ENCODE assay signal across 20 cellular contexts in the genomic region with DNA sequence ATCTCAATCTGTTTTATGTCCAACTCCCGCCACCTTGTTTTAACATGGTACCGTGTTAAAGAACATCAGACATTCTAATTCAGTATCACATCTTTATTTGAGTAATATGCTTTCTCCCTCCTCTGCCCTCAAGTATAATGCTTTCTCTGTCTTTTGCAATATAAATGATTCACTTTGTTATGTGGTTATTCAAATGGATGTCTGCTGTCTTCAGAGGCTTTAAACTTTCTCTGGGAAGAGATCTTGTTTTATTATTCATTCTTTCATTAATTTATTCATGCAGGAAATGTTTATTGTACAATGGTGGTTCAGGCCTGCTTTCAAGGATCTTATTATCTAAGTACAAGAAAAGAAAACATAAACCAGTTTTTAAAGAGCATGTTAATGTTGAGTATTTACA. TPM values are rescaled to one million over a fixed set of nuclear protein-coding genes. Genes with fewer than 3 reads are reported as not detected.
DNase-seq lines count a peak whose midpoint lies in the region; ATAC-seq, FAIRE-seq and TF ChIP-seq lines count a peak whose summit lies in the region.
"Had no signal": no experiment of that assay in that cellular context is flagged by ENCODE, and none has a peak within 500 bp of the region (broad histone marks: within the 10 kb centered on the region; RNA-seq: fewer than 3 reads in every experiment).

No MANE protein-coding gene starts in this region.

- peak overlapping the region; percentile 49 for H3K27ac Mint-ChIP-seq in memory B cell
- H3K27ac Mint-ChIP-seq in mesothelial cell of epicardium = no peak overlapping the region

- no peak for FAIRE-seq in K562 (lab: Jason Lieb, UNC)
- FAIRE-seq: GM12892, TTC549, urothelium cell line had no signal

- H3K27me3 ChIP-seq in BLaER1 treated with 17β-estradiol and CSF1 and Interleukin-3, amounts not matched to agents 10 nM and 100 nM = no peaks in the 10 kb centered on the region
- H3K27me3 ChIP-seq in K562 (ENCODE audit: control insufficient read depth in 2 of 2, insufficient read depth in 2 of 2, low read length in 2 of 2) = no peaks in the 10 kb centered on the region
- H3K27me3 ChIP-seq: SJSA1 had no signal

- TF ChIP-seq POLR2A in K562 (conservative IDR thresholded peaks at IDR 0.05) = no peak

- H3K4me3 Mint-ChIP-seq in memory B cell (no peak overlapping the region), mesothelial cell of epicardium (no peak overlapping the region)

- peak overlapping the region; percentile 52 for H2AFZ ChIP-seq in K562 (ENCODE audit: low read depth, low read length)

- no peak for TF ChIP-seq RAD21 in K562 (CRISPR knock-in tag; conservative IDR thresholded peaks at IDR 0.05 in 1 of 2, IDR thresholded peaks at IDR 0.05 in 1 of 2)

- CTCF ChIA-PET in K562 (lab: Yijun Ruan, JAX; ENCODE audit: low intra/inter-chr PET ratio) = no interaction called here

- H3K36me3 Mint-ChIP-seq in memory B cell = peaks cover 4% of the 10 kb centered on the region
- no peaks in the 10 kb centered on the region for H3K36me3 Mint-ChIP-seq in mesothelial cell of epicardium

- no peak overlapping the region for H3K4me3 ChIP-seq in BLaER1 treated with 17β-estradiol and CSF1 and Interleukin-3, amounts not matched to agents 10 nM and 100 nM
- no peak overlapping the region for H3K4me3 ChIP-seq in K562
- H3K4me3 ChIP-seq: SJSA1 had no signal

- H3K27me3 Mint-ChIP-seq in memory B cell = no peaks in the 10 kb centered on the region
- H3K27me3 Mint-ChIP-seq in mesothelial cell of epicardium (ENCODE audit: low read depth) = no peaks in the 10 kb centered on the region

- H3K4me2 ChIP-seq in BLaER1 treated with 17β-estradiol and CSF1 and Interleukin-3, amounts not matched to agents 10 nM and 100 nM = peak overlapping the region in 6 of 11 experiments; percentile 2 to 91 (median 76); a peak in 8 of 22 replicates
- H3K4me2 ChIP-seq in K562 (ENCODE audit: insufficient read depth, low read length) = no peak overlapping the region
- H3K4me2 ChIP-seq: KMS-11 had no signal

- no peaks in the 10 kb centered on the region for H3K79me2 ChIP-seq in K562 (ENCODE audit: control insufficient read depth, insufficient read depth, low read length)

- H3K36me3 ChIP-seq in BLaER1 treated with 17β-estradiol and CSF1 and Interleukin-3, amounts not matched to agents 10 nM and 100 nM = no peaks in the 10 kb centered on the region
- H3K36me3 ChIP-seq in K562 (ENCODE audit: control insufficient read depth, insufficient read depth, low read length) = no peaks in the 10 kb centered on the region
- H3K36me3 ChIP-seq: SJSA1 had no signal

- ATAC-seq in K562 (no peak), memory B cell (ENCODE audit: low read depth) (no peak)

- H3K9me3 ChIP-seq in BLaER1 treated with 17β-estradiol and CSF1 and Interleukin-3, amounts not matched to agents 10 nM and 100 nM (replicated peaks in 1 of 11) = no peaks in the 10 kb centered on the region
- H3K9me3 ChIP-seq in K562 (replicated peaks; ENCODE audit: control insufficient read depth, insufficient read depth, low read depth, low read length) = no peaks in the 10 kb centered on the region
- H3K9me3 ChIP-seq: SJSA1 had no signal

- WGBS in K562 (ENCODE audit: insufficient coverage, low coverage, missing lambda C conversion rate) = 55% methylated on average over 2 of the region's 2 CpGs

- no peaks in the 10 kb centered on the region for H4K20me1 ChIP-seq in BLaER1 treated with 17β-estradiol and CSF1 and Interleukin-3, amounts not matched to agents 10 nM and 100 nM
- no peaks in the 10 kb centered on the region for H4K20me1 ChIP-seq in K562 (replicated peaks; ENCODE audit: control insufficient read depth, insufficient read depth, low read length)

- no peaks in the 10 kb centered on the region for H3K9me1 ChIP-seq in K562 (ENCODE audit: control insufficient read depth, insufficient read depth, low read length)

- H3K9ac ChIP-seq in BLaER1 treated with 17β-estradiol and CSF1 and Interleukin-3, amounts not matched to agents 10 nM and 100 nM = no peak overlapping the region
- H3K9ac ChIP-seq in K562 (ENCODE audit: insufficient read depth in 1 of 2, low read depth in 2 of 2, low read length in 2 of 2) = no peak overlapping the region
- H3K9ac ChIP-seq: KMS-11 had no signal

- DNase-seq in GM03348 (ENCODE audit: low spot score) = peak; percentile 27
- no peak for DNase-seq in K562 (ENCODE audit: extremely low read depth in 1 of 4, low spot score in 3 of 4)
- DNase-seq in memory B cell (ENCODE audit: low spot score in 2 of 2) = no peak
- DNase-seq in GF-D8 (lab: John Stamatoyannopoulos, UW) = no peak
- no peak for DNase-seq in Kasumi-1 (lab: John Stamatoyannopoulos, UW)
- DNase-seq in mesothelial cell of epicardium (ENCODE audit: low spot score in 2 of 2, unreplicated experiment in 2 of 2) = no peak
- no peak for DNase-seq in activated CD4-positive, CD25-positive, alpha-beta regulatory T cell (lab: John Stamatoyannopoulos, UW)
- DNase-seq: activated naive CD4-positive, alpha-beta T cell; C1 segment of cervical spinal cord; effector CD4-positive, alpha-beta T cell; EL; nucleus accumbens; stimulated activated naive CD4-positive, alpha-beta T cell had no signal

- intact Hi-C loops in K562 (cut with micrococcal nuclease) = no loop called here

- no TSS peak for BruUV-seq in K562 (replicated peaks; lab: Mats Ljungman, UMichigan)

- peak overlapping the region in 10 of 11 experiments; percentile 30 to 98 (median 94); a peak in 16 of 22 replicates for H3K27ac ChIP-seq in BLaER1 treated with 17β-estradiol and CSF1 and Interleukin-3, amounts not matched to agents 10 nM and 100 nM
- no peak overlapping the region for H3K27ac ChIP-seq in K562 (ENCODE audit: extremely low read depth, low read depth, low read length)
- H3K27ac ChIP-seq: HL-60, KMS-11, SJSA1 had no signal

- POLR2A ChIA-PET in K562 (lab: Yijun Ruan, JAX) = no interaction called here

- in situ Hi-C loops in K562 (cut with MboI) = no loop called here

- peaks cover 45% of the 10 kb centered on the region for H3K4me1 Mint-ChIP-seq in memory B cell
- H3K4me1 Mint-ChIP-seq in mesothelial cell of epicardium = peaks cover 10% of the 10 kb centered on the region

- peaks cover 23 to 77% (median 47%) of the 10 kb centered on the region in 10 experiments for H3K4me1 ChIP-seq in BLaER1 treated with 17β-estradiol and CSF1 and Interleukin-3, amounts not matched to agents 10 nM and 100 nM
- H3K4me1 ChIP-seq in K562 (replicated peaks in 1 of 2; ENCODE audit: control insufficient read depth in 2 of 2, insufficient read depth in 2 of 2, low read length in 2 of 2) = peaks cover 0 to 15% of the 10 kb centered on the region in 2 experiments; a peak in 2 of 5 replicates

- H3K9me3 Mint-ChIP-seq in memory B cell = peaks cover 1% of the 10 kb centered on the region
- no peaks in the 10 kb centered on the region for H3K9me3 Mint-ChIP-seq in mesothelial cell of epicardium

- TF ChIP-seq CTCF in K562 (IDR thresholded peaks at IDR 0.05 in 2 of 3, conservative IDR thresholded peaks at IDR 0.05 in 1 of 3; ENCODE audit: insufficient read depth in 2 of 3, low read depth in 1 of 3, low read length in 3 of 3) (no peak), mesothelial cell of epicardium (IDR thresholded peaks at IDR 0.05; ENCODE audit: unreplicated experiment) (no peak)

- TF ChIP-seq EP300 in K562 (IDR thresholded peaks at IDR 0.05; ENCODE audit: low read length) = no peak

TF ChIP-seq in K562, 482 proteins besides CTCF, POLR2A, EP300 and RAD21:
- TF ChIP-seq ZC3H8 (IDR thresholded peaks at IDR 0.05) = no peak
- TF ChIP-seq NCOA6 (IDR thresholded peaks at IDR 0.05) = no peak
- TF ChIP-seq TBL1XR1 (IDR thresholded peaks at IDR 0.05; ENCODE audit: low read length in 2 of 2) = no peak
- TF ChIP-seq, protein P1, sequence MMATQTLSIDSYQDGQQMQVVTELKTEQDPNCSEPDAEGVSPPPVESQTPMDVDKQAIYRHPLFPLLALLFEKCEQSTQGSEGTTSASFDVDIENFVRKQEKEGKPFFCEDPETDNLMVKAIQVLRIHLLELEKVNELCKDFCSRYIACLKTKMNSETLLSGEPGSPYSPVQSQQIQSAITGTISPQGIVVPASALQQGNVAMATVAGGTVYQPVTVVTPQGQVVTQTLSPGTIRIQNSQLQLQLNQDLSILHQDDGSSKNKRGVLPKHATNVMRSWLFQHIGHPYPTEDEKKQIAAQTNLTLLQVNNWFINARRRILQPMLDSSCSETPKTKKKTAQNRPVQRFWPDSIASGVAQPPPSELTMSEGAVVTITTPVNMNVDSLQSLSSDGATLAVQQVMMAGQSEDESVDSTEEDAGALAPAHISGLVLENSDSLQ (IDR thresholded peaks at IDR 0.05) = no peak
- TF ChIP-seq NFE2L1 (tag; IDR thresholded peaks at IDR 0.05; ENCODE audit: borderline replicate concordance, low read depth) = no peak
- TF ChIP-seq ZNF347 (CRISPR knock-in tag; IDR thresholded peaks at IDR 0.05; ENCODE audit: low read depth) = no peak
- no peak for TF ChIP-seq ZNF780A (CRISPR knock-in tag; IDR thresholded peaks at IDR 0.05)
- TF ChIP-seq MED1 (CRISPR knock-in tag; IDR thresholded peaks at IDR 0.05; ENCODE audit: borderline replicate concordance) = no peak
- TF ChIP-seq HCFC1 (IDR thresholded peaks at IDR 0.05; ENCODE audit: low read depth, low read length) = no peak
- TF ChIP-seq TRIM24 (IDR thresholded peaks at IDR 0.05) = no peak
TF ChIP-seq in K562: peak in this region for 0.

RNA-seq across cellular contexts. Expression of a gene that starts 57.1 kb away (rescaled TPM):
- total RNA-seq in K562 (2011; cell fraction: chromatin; rRNA removed; ENCODE audit: low replicate concordance) = 16.2 and 18.9 TPM in 2 replicates
- total RNA-seq in K562 (2011; cell fraction: nucleolus; rRNA removed) = 17.4 and 18.3 TPM in 2 replicates
- 24.3 and 34.3 TPM in 2 replicates for total RNA-seq in K562 (2011; cell fraction: nucleoplasm; rRNA removed)
- total RNA-seq in K562 (2014; rRNA removed) (24.1 and 26.0 TPM in 2 replicates), K562 (2014; rRNA removed; fragmentation: Illumina TruSeq; extraction: Trizol) (15.8 and 18.9 TPM in 2 replicates), K562 (2015; rRNA removed; fragmentation: Illumina TruSeq; extraction: Trizol) (17.2 and 17.6 TPM in 2 replicates), K562 (2021) (27.9 and 30.0 TPM in 2 replicates), mesothelial cell of epicardium (15.2 to 16.2 TPM (median 15.4 TPM) in 3 replicates)
- polyA plus RNA-seq in K562 (2011; rRNA removed) (11.3 and 13.9 TPM in 2 replicates), K562 (2014; fragmentation: Illumina TruSeq; extraction: Trizol) (9.4 and 9.8 TPM in 2 replicates), K562 (2014; fragmentation: Nextera tagmentation; extraction: Ambion mirVana) (10 to 100 TPM; 14.1 to 31.2 TPM), K562 (2014; rRNA removed) (12.3 and 12.9 TPM in 2 replicates)
- 14.5 and 18.0 TPM in 2 replicates for polyA plus RNA-seq in K562 (2011; cell fraction: cytosol; rRNA removed)
- 9.8 and 12.2 TPM in 2 replicates for polyA plus RNA-seq in K562 (2011; cell fraction: nucleus; rRNA removed)
- polyA plus RNA-seq in K562 (2012) = 9.2 and 15.0 TPM in 2 replicates
- polyA minus RNA-seq in K562 (2011; rRNA and poly(A)+ RNA removed) = 25.3 and 30.5 TPM in 2 replicates
- 33.8 and 35.9 TPM in 2 replicates for polyA minus RNA-seq in K562 (2011; cell fraction: cytosol; rRNA and poly(A)+ RNA removed)
- 19.1 and 28.9 TPM in 2 replicates for polyA minus RNA-seq in K562 (2011; cell fraction: nucleus; rRNA and poly(A)+ RNA removed)
